ENCODE assay signal across 8 cellular contexts in genomic region chr5:181052928-181053759, GRCh38. TPM values are rescaled to one million over a fixed set of nuclear protein-coding genes. Genes with fewer than 3 reads are reported as not detected.
DNase-seq lines count a peak whose midpoint lies in the region; ATAC-seq and TF ChIP-seq lines count a peak whose summit lies in the region.

No MANE protein-coding gene starts in this region.

- no peak for TF ChIP-seq CTCF in AG04450 (IDR thresholded peaks at IDR 0.05; ENCODE audit: low read depth, low read length)

- ATAC-seq in activated naive CD8-positive, alpha-beta T cell treated with anti-CD3 and anti-CD28 coated beads, Interleukin-2, amount 10 ng/mL, durations not matched to agents 7 days and 5 days (ENCODE audit: low read depth) = peak; percentile 48
- ATAC-seq in stimulated activated memory B cell treated with anti-CD40 and anti-IgM and Interleukin-4, amounts not matched to agents 10 μg/mL and 1 μg/mL and 100 μg/mL, for 72 hours = no peak
- no peak for ATAC-seq in HG02884 (IDR thresholded peaks at IDR 0.05; ENCODE audit: unreplicated experiment)

- H3K27me3 ChIP-seq in AG04450 (ENCODE audit: control insufficient read depth, insufficient read depth, low read length) (peaks cover 51% of the 10 kb centered on the region), HAP-1 (ENCODE audit: low read depth) (peaks cover 31% of the 10 kb centered on the region)

- peak overlapping the region; percentile 72 for H3K4me3 Mint-ChIP-seq in activated naive CD8-positive, alpha-beta T cell treated with anti-CD3 and anti-CD28 coated beads, Interleukin-2, amount 10 ng/mL, durations not matched to agents 7 days and 5 days
- peak overlapping the region; percentile 80 for H3K4me3 Mint-ChIP-seq in stimulated activated memory B cell treated with anti-CD40 and anti-IgM and Interleukin-4, amounts not matched to agents 10 μg/mL and 1 μg/mL and 100 μg/mL, for 72 hours

- H3K4me1 ChIP-seq in HAP-1 = no peaks in the 10 kb centered on the region

- no peaks in the 10 kb centered on the region for H3K36me3 Mint-ChIP-seq in activated naive CD8-positive, alpha-beta T cell treated with anti-CD3 and anti-CD28 coated beads, Interleukin-2, amount 10 ng/mL, durations not matched to agents 7 days and 5 days
- H3K36me3 Mint-ChIP-seq in stimulated activated memory B cell treated with anti-CD40 and anti-IgM and Interleukin-4, amounts not matched to agents 10 μg/mL and 1 μg/mL and 100 μg/mL, for 72 hours = no peaks in the 10 kb centered on the region

- no peak overlapping the region for H3K27ac ChIP-seq in AG04450 (ENCODE audit: low read depth, low read length)

- in situ Hi-C loops in HAP-1 (cut with MboI; ENCODE audit: low sequenced_read_pairs) = no loop called here
- in situ Hi-C loops in G401 (cut with HindIII; ENCODE audit: low sequenced_read_pairs) = no loop called here

- H3K9me3 ChIP-seq in AG04450 (ENCODE audit: control insufficient read depth, insufficient read depth, low read length) (no peaks in the 10 kb centered on the region; the same call in 1 of the 2 replicates), HAP-1 (no peaks in the 10 kb centered on the region)

- peaks cover 12% of the 10 kb centered on the region for H3K4me1 Mint-ChIP-seq in activated naive CD8-positive, alpha-beta T cell treated with anti-CD3 and anti-CD28 coated beads, Interleukin-2, amount 10 ng/mL, durations not matched to agents 7 days and 5 days
- H3K4me1 Mint-ChIP-seq in stimulated activated memory B cell treated with anti-CD40 and anti-IgM and Interleukin-4, amounts not matched to agents 10 μg/mL and 1 μg/mL and 100 μg/mL, for 72 hours = peaks cover 35% of the 10 kb centered on the region

- POLR2A ChIA-PET in AG04450 (lab: Yijun Ruan, JAX) = no interaction called here
- POLR2A ChIA-PET in activated naive CD8-positive, alpha-beta T cell treated with anti-CD3 and anti-CD28 coated beads, Interleukin-2, amount 10 ng/mL, durations not matched to agents 7 days and 5 days (lab: Charles Lee) = no interaction called here

- peaks cover 78% of the 10 kb centered on the region for H3K27me3 Mint-ChIP-seq in activated naive CD8-positive, alpha-beta T cell treated with anti-CD3 and anti-CD28 coated beads, Interleukin-2, amount 10 ng/mL, durations not matched to agents 7 days and 5 days
- H3K27me3 Mint-ChIP-seq in stimulated activated memory B cell treated with anti-CD40 and anti-IgM and Interleukin-4, amounts not matched to agents 10 μg/mL and 1 μg/mL and 100 μg/mL, for 72 hours = peaks cover 65% of the 10 kb centered on the region

- no peak overlapping the region for H3K27ac Mint-ChIP-seq in activated naive CD8-positive, alpha-beta T cell treated with anti-CD3 and anti-CD28 coated beads, Interleukin-2, amount 10 ng/mL, durations not matched to agents 7 days and 5 days
- peak overlapping the region; percentile 62 for H3K27ac Mint-ChIP-seq in stimulated activated memory B cell treated with anti-CD40 and anti-IgM and Interleukin-4, amounts not matched to agents 10 μg/mL and 1 μg/mL and 100 μg/mL, for 72 hours

- no peaks in the 10 kb centered on the region for H3K36me3 ChIP-seq in HAP-1 (replicated peaks)

- H3K4me3 ChIP-seq in AG04450 (ENCODE audit: low read depth, low read length) (peak overlapping the region; percentile 52), HAP-1 (peak overlapping the region; percentile 39)

- CTCF ChIA-PET in AG04450 (lab: Charles Lee) = no interaction called here

- DNase-seq in AG04450 (ENCODE audit: low read depth, low spot score) (no peak), HAP-1 (ENCODE audit: low spot score in 2 of 2) (peak in 1 of 2 experiments; percentile 47), iPS-NIHi11 (ENCODE audit: low spot score) (peak; percentile 75), G401 (ENCODE audit: low spot score) (no peak)
- peak; percentile 60 for DNase-seq in activated naive CD8-positive, alpha-beta T cell treated with anti-CD3 and anti-CD28 coated beads, Interleukin-2, amount 10 ng/mL, durations not matched to agents 7 days and 5 days
- no peak for DNase-seq in effector CD8-positive, alpha-beta T cell (lab: John Stamatoyannopoulos, UW)

- peaks cover 3% of the 10 kb centered on the region for H3K9me3 Mint-ChIP-seq in activated naive CD8-positive, alpha-beta T cell treated with anti-CD3 and anti-CD28 coated beads, Interleukin-2, amount 10 ng/mL, durations not matched to agents 7 days and 5 days
- peaks cover 3% of the 10 kb centered on the region for H3K9me3 Mint-ChIP-seq in stimulated activated memory B cell treated with anti-CD40 and anti-IgM and Interleukin-4, amounts not matched to agents 10 μg/mL and 1 μg/mL and 100 μg/mL, for 72 hours

RNA-seq across cellular contexts. Expression of gene BTNL9, which starts 13.1 kb away (rescaled TPM):
- not detected in 2 replicates for polyA plus RNA-seq in AG04450 (2011; rRNA removed)
- not detected in 2 replicates for polyA minus RNA-seq in AG04450 (2011; rRNA and poly(A)+ RNA removed)
- total RNA-seq in activated naive CD8-positive, alpha-beta T cell treated with anti-CD3 and anti-CD28 coated beads, Interleukin-2, amount 10 ng/mL, durations not matched to agents 7 days and 5 days = not detected
- 0.98 and 5.3 TPM in 2 replicates for total RNA-seq in G401 (2014; rRNA removed; shearing (Covaris generic))

Comparison
In these comparisons a context has a peak if more than half of its experiments do, and no peak if none do; other contexts are left out.
1. DNase-seq: peak in activated naive CD8-positive, alpha-beta T cell treated with anti-CD3 and anti-CD28 coated beads, Interleukin-2, amount 10 ng/mL, durations not matched to agents 7 days and 5 days (single experiment) and iPS-NIHi11 (single experiment); none in AG04450 (single experiment), effector CD8-positive, alpha-beta T cell (single experiment) and G401 (single experiment).